In genomic region chr17:78125138-78125913, GRCh38 we compare ENCODE assay signal across 13 cellular contexts. TPM values are rescaled to one million over a fixed set of nuclear protein-coding genes. Genes with fewer than 3 reads are reported as not detected.
DNase-seq lines count a peak whose midpoint lies in the region; ATAC-seq, FAIRE-seq and TF ChIP-seq lines count a peak whose summit lies in the region.
"Had no signal": no experiment of that assay in that cellular context is flagged by ENCODE, and none has a peak within 500 bp of the region (broad histone marks: within the 10 kb centered on the region; RNA-seq: fewer than 3 reads in every experiment).

No MANE protein-coding gene starts in this region.

- peak overlapping the region; percentile 7 to 43 for H3K27ac ChIP-seq in lung (ENCODE audit: low read depth in 1 of 2, low read length in 1 of 2)

- peak; percentile 52 for FAIRE-seq in GM18507 (lab: Jason Lieb, UNC)

- TF ChIP-seq CTCF in lung (IDR thresholded peaks at IDR 0.05; ENCODE audit: control extremely low read depth, extremely low read depth), result no peak

- H3K4me3 ChIP-seq in lung, result no peak overlapping the region

- H3K4me1 ChIP-seq in lung (ENCODE audit: control insufficient read depth in 2 of 2, insufficient read depth in 2 of 2, low read length in 2 of 2), result peaks cover 8 to 26% of the 10 kb centered on the region in 2 donors

- DNase-seq in AML-193 (lab: John Stamatoyannopoulos, UW), result peak; percentile 24 to 43
- DNase-seq in GM18507 (ENCODE audit: extremely low spot score, insufficient read length, low read depth), result no peak
- peak; percentile 42 to 45 for DNase-seq in activated T-cell treated with anti-CD3 and anti-CD28 coated beads, Interleukin-2, amount 50 U/mL, for 72 hours
- DNase-seq in lung (ENCODE audit: low spot score), result no peak
- DNase-seq in HPDE6-E6E7 (ENCODE audit: extremely low spot score), result no peak
- DNase-seq in SIG-M5 (lab: John Stamatoyannopoulos, UW), result no peak
- no peak for DNase-seq in NCI-H187 (lab: John Stamatoyannopoulos, UW)
- DNase-seq: foreskin fibroblast, NCI-H2029 had no signal

- WGBS in lung, 2 donors, result 57 to 70% methylated on average over 38 to 39 of the region's 39 CpGs

- H3K36me3 Mint-ChIP-seq in activated T-cell treated with anti-CD3 and anti-CD28 coated beads, Interleukin-2, amount 50 U/mL, for 72 hours (ENCODE audit: insufficient read depth in 2 of 2), result peaks cover 12 to 15% of the 10 kb centered on the region in 2 donors

- H3K9me3 Mint-ChIP-seq in activated T-cell treated with anti-CD3 and anti-CD28 coated beads, Interleukin-2, amount 50 U/mL, for 72 hours, result no peaks in the 10 kb centered on the region

- ATAC-seq in activated T-cell treated with anti-CD3 and anti-CD28 coated beads, Interleukin-2, amount 50 U/mL, for 72 hours (replicated peaks in 1 of 2), result no peak
- ATAC-seq in lung (ENCODE audit: insufficient read depth, low FRiP score) (no peak), GM21717 (IDR thresholded peaks at IDR 0.05; ENCODE audit: unreplicated experiment) (no peak)
- ATAC-seq: SK-N-SH treated with all-trans-retinoic acid at 6 μM for 48 hours had no signal

- no peaks in the 10 kb centered on the region for H3K27me3 Mint-ChIP-seq in activated T-cell treated with anti-CD3 and anti-CD28 coated beads, Interleukin-2, amount 50 U/mL, for 72 hours (ENCODE audit: low read depth)

- H3K9me3 ChIP-seq in lung (ENCODE audit: control insufficient read depth in 2 of 2, insufficient read depth in 1 of 2, low read length in 1 of 2), result no peaks in the 10 kb centered on the region

- peaks cover 82% of the 10 kb centered on the region for H3K4me1 Mint-ChIP-seq in activated T-cell treated with anti-CD3 and anti-CD28 coated beads, Interleukin-2, amount 50 U/mL, for 72 hours (ENCODE audit: low read depth)

- H3K36me3 ChIP-seq in lung (ENCODE audit: control insufficient read depth in 2 of 2, insufficient read depth in 2 of 2, low read length in 2 of 2), result peaks cover 0 to 57% of the 10 kb centered on the region in 2 donors

- peak overlapping the region; percentile 92 to 94 for H3K4me3 Mint-ChIP-seq in activated T-cell treated with anti-CD3 and anti-CD28 coated beads, Interleukin-2, amount 50 U/mL, for 72 hours

- no peaks in the 10 kb centered on the region for H3K27me3 ChIP-seq in lung (ENCODE audit: control insufficient read depth, insufficient read depth)

- no peak overlapping the region for H3K27ac Mint-ChIP-seq in activated T-cell treated with anti-CD3 and anti-CD28 coated beads, Interleukin-2, amount 50 U/mL, for 72 hours

RNA-seq across cellular contexts. Expression of gene TMC6, which starts 3.2 kb away (rescaled TPM):
- total RNA-seq in activated T-cell treated with anti-CD3 and anti-CD28 coated beads, Interleukin-2, amount 50 U/mL, for 72 hours, result 100 to 1,000 TPM; 129 to 137 TPM
- total RNA-seq in lung, result 100 to 1,000 TPM in 1 of 2 donors, 10 to 100 TPM in 1; 75.7 to 166 TPM
- polyA plus RNA-seq in lung, result 100 to 1,000 TPM in 1 of 2 donors, 10 to 100 TPM in 1; 88.4 to 109 TPM

RNA-seq across cellular contexts. Expression of gene TMC8, which starts 5.2 kb away (rescaled TPM):
- 100 to 1,000 TPM; 102 to 124 TPM for total RNA-seq in activated T-cell treated with anti-CD3 and anti-CD28 coated beads, Interleukin-2, amount 50 U/mL, for 72 hours
- 10 to 100 TPM; 15.5 to 28.1 TPM for total RNA-seq in lung
- 10 to 100 TPM; 15.7 to 21.2 TPM for polyA plus RNA-seq in lung
- total RNA-seq: myocyte had no signal

RNA-seq across cellular contexts. Expression of gene C17orf99, which starts 20.9 kb away (rescaled TPM):
- under 1 TPM in 1 of 2 donors, not detected in 1; 0.58 TPM for total RNA-seq in activated T-cell treated with anti-CD3 and anti-CD28 coated beads, Interleukin-2, amount 50 U/mL, for 72 hours
- total RNA-seq in lung, result 1 to 10 TPM in 1 of 2 donors, not detected in 1; 2.8 TPM
- under 1 TPM; 0.05 to 0.20 TPM for polyA plus RNA-seq in lung
- total RNA-seq: aorta, myocyte had no signal

RNA-seq across cellular contexts. Expression of gene SYNGR2, which starts 43.1 kb away (rescaled TPM):
- 10 to 100 TPM; 87.6 to 92.0 TPM for total RNA-seq in activated T-cell treated with anti-CD3 and anti-CD28 coated beads, Interleukin-2, amount 50 U/mL, for 72 hours
- total RNA-seq in lung, result 100 to 1,000 TPM; 111 to 188 TPM
- polyA plus RNA-seq in lung, result 100 to 1,000 TPM; 188 to 212 TPM

Comparison
In these comparisons a context has a peak if more than half of its experiments do, and no peak if none do; other contexts are left out.
1. DNase-seq: peak in AML-193 (2 of 2) and activated T-cell treated with anti-CD3 and anti-CD28 coated beads, Interleukin-2, amount 50 U/mL, for 72 hours (2 of 2); none in GM18507 (single experiment), lung (single experiment), HPDE6-E6E7 (single experiment), SIG-M5 (single experiment) and NCI-H187 (0 of 2).